ENCODE assay signal across 1 cellular context in genomic region chr17:66313995-66314659, GRCh38.
TF ChIP-seq lines count a peak whose summit lies in the region.

No MANE protein-coding gene starts in this region.

TF ChIP-seq in SK-N-SH, 30 proteins besides CTCF, POLR2A, EP300 and RAD21:
- TF ChIP-seq CHD2 (IDR thresholded peaks at IDR 0.05; ENCODE audit: low read length, partially characterized antibody) (peak; percentile 81), NFIC (IDR thresholded peaks at IDR 0.05; ENCODE audit: borderline replicate concordance) (peak; percentile 38; the same call in 1 of the 2 replicates), ELF1 (IDR thresholded peaks at IDR 0.05) (no peak), EZH2phosphoT487 (IDR thresholded peaks at IDR 0.05; ENCODE audit: borderline replicate concordance, low read depth) (no peak), USF2 (IDR thresholded peaks at IDR 0.05; ENCODE audit: borderline replicate concordance, low read depth, low read length) (no peak), USF1 (IDR thresholded peaks at IDR 0.05; ENCODE audit: borderline replicate concordance, low read depth) (no peak), TAF1 (IDR thresholded peaks at IDR 0.05; ENCODE audit: borderline replicate concordance, low read depth, low read length) (no peak), NRF1 (IDR thresholded peaks at IDR 0.05; ENCODE audit: low read depth, low read length) (no peak), REST (IDR thresholded peaks at IDR 0.05; ENCODE audit: low read depth, low read length) (no peak), IRF3 (IDR thresholded peaks at IDR 0.05; ENCODE audit: low read depth, low read length) (no peak), SMC3 (IDR thresholded peaks at IDR 0.05; ENCODE audit: low read depth, low read length) (peak; percentile 16; the same call in 1 of the 2 replicates), SIN3A (IDR thresholded peaks at IDR 0.05; ENCODE audit: borderline replicate concordance, low read depth, low read length) (no peak), FOSL2 (IDR thresholded peaks at IDR 0.05; ENCODE audit: borderline replicate concordance, low read depth) (no peak), ZBTB33 (IDR thresholded peaks at IDR 0.05; ENCODE audit: borderline replicate concordance, low read depth) (no peak), MAX (IDR thresholded peaks at IDR 0.05; ENCODE audit: low read depth) (no peak), POLR2AphosphoS5 (IDR thresholded peaks at IDR 0.05; ENCODE audit: low read depth, low read length) (peak; percentile 28; the same call in 1 of the 2 replicates), TEAD4 (IDR thresholded peaks at IDR 0.05; ENCODE audit: borderline replicate concordance, insufficient read depth) (0 out of 2 replicates have a peak, but pooled peaks have one; percentile 62), TCF12 (IDR thresholded peaks at IDR 0.05) (peak; percentile 67), FOXJ3 (CRISPR knock-in tag; IDR thresholded peaks at IDR 0.05) (peak; percentile 32; the same call in 1 of the 2 replicates), PBX3 (IDR thresholded peaks at IDR 0.05) (no peak; the same call in 1 of the 2 replicates), RXRA (IDR thresholded peaks at IDR 0.05; ENCODE audit: borderline replicate concordance, low read depth) (no peak), MXI1 (IDR thresholded peaks at IDR 0.05; ENCODE audit: low read depth, low read length) (peak; percentile 44; the same call in 1 of the 2 replicates), RCOR1 (IDR thresholded peaks at IDR 0.05; ENCODE audit: low read length) (peak; percentile 97), GABPA (IDR thresholded peaks at IDR 0.05; ENCODE audit: low read depth) (no peak), RFX5 (IDR thresholded peaks at IDR 0.05; ENCODE audit: low read length) (no peak), FOXM1 (IDR thresholded peaks at IDR 0.05; ENCODE audit: low read depth) (no peak), MEF2A (IDR thresholded peaks at IDR 0.05; ENCODE audit: borderline replicate concordance, low read depth) (no peak), JUND (IDR thresholded peaks at IDR 0.05) (no peak), YY1 (IDR thresholded peaks at IDR 0.05; ENCODE audit: low read depth) (no peak), GATA2 (CRISPR knock-in tag; IDR thresholded peaks at IDR 0.05) (peak; percentile 75)
